ENCODE assay signal across 19 cellular contexts in the genomic region with DNA sequence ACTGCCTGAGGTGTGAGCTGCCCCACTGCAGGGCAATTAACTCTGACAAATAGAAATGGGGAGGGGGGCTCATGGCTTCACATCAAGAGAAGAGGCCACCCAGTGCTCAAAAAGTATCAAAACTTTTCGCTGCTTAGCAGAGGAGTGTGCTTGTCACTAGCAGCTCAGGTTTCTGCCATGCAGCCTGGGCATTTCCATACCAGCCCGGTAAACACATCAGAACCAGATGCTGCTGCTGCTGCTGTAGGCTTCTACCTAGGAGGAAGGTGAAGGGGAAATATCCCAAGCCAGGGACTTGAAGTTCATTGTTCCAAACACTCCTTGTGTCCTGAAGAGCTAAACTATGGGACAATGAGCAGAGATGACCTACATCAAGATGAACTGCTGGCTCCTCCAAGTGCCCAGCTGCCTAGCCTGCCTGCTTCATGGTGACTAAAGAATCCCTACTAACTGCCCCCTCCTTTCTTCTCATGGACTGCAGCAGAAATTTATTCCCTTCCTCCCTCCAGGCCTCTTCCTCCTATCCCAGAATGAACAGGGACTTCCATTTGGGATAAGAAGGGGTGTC. TPM values are rescaled to one million over a fixed set of nuclear protein-coding genes. Genes with fewer than 3 reads are reported as not detected.
"Had no signal": no experiment of that assay in that cellular context is flagged by ENCODE, and none has a peak within 500 bp of the region (broad histone marks: within the 10 kb centered on the region; RNA-seq: fewer than 3 reads in every experiment).

No MANE protein-coding gene starts in this region.

- H3K4me1 Mint-ChIP-seq: activated T-helper 17 cell treated with anti-CD3 and anti-CD28 coated beads, Interleukin-2, amount 50 U/mL, for 72 hours had no signal

- ATAC-seq: activated CD4-positive, alpha-beta T cell treated with anti-CD3 and anti-CD28 coated beads for 36 hours; activated T-helper 17 cell treated with anti-CD3 and anti-CD28 coated beads, Interleukin-2, amount 50 U/mL, for 72 hours; left colon; natural killer cell treated with Interleukin-12 subunit alpha and Interleukin-12 subunit beta and Interleukin-15 and Interleukin-18, amount 100 ng/mL, for 72 hours; psoas muscle; right lobe of liver; stimulated activated naive CD8-positive, alpha-beta T cell treated with anti-CD3 and anti-CD28 coated beads, Interleukin-15, amount 100 ng/mL, for 72 hours had no signal

- H3K27ac Mint-ChIP-seq: activated CD4-positive, alpha-beta T cell treated with anti-CD3 and anti-CD28 coated beads for 36 hours; activated naive CD8-positive, alpha-beta T cell treated with anti-CD3 and anti-CD28 coated beads for 36 hours; activated T-helper 17 cell treated with anti-CD3 and anti-CD28 coated beads, Interleukin-2, amount 50 U/mL, for 72 hours; mesothelial cell of epicardium; natural killer cell treated with Interleukin-12 subunit alpha and Interleukin-12 subunit beta and Interleukin-15 and Interleukin-18, amount 100 ng/mL, for 72 hours; stimulated activated naive CD8-positive, alpha-beta T cell treated with anti-CD3 and anti-CD28 coated beads, Interleukin-15, amount 100 ng/mL, for 72 hours; T-helper 2 cell treated with Interferon-gamma antibody and Interleukin-4, amounts not matched to agents 5 μg/mL and 100 μg/mL, for 36 hours; type B pancreatic cell had no signal

- DNase-seq: activated CD4-positive, alpha-beta T cell treated with anti-CD3 and anti-CD28 coated beads for 36 hours; activated CD4-positive, alpha-beta T cell treated with anti-CD3 and anti-CD28 coated beads, Interleukin-2, amount 50 U/mL, for 48 hours; activated naive CD4-positive, alpha-beta T cell; activated naive CD8-positive, alpha-beta T cell treated with anti-CD3 and anti-CD28 coated beads for 36 hours; amniotic stem cell; colonic mucosa; left colon; psoas muscle; right lobe of liver; small intestine; stimulated activated CD4-positive, alpha-beta T cell treated with anti-CD3 and anti-CD28 coated beads, Interleukin-15, amount 100 ng/mL, for 24 hours; stimulated activated CD4-positive, alpha-beta T cell treated with anti-CD3 and anti-CD28 coated beads, Interleukin-4, amount 100 ng/mL, for 1 hour; stimulated activated naive CD8-positive, alpha-beta T cell treated with anti-CD3 and anti-CD28 coated beads, Interleukin-15, amount 100 ng/mL, for 72 hours; testis had no signal

- H3K9me3 Mint-ChIP-seq: activated naive CD8-positive, alpha-beta T cell treated with anti-CD3 and anti-CD28 coated beads for 36 hours; activated T-helper 17 cell treated with anti-CD3 and anti-CD28 coated beads, Interleukin-2, amount 50 U/mL, for 72 hours; mesothelial cell of epicardium; natural killer cell treated with Interleukin-12 subunit alpha and Interleukin-12 subunit beta and Interleukin-15 and Interleukin-18, amount 100 ng/mL, for 72 hours; stimulated activated naive CD8-positive, alpha-beta T cell treated with anti-CD3 and anti-CD28 coated beads, Interleukin-15, amount 100 ng/mL, for 72 hours; T-helper 2 cell treated with Interferon-gamma antibody and Interleukin-4, amounts not matched to agents 5 μg/mL and 100 μg/mL, for 36 hours; type B pancreatic cell had no signal

- H3K4me3 Mint-ChIP-seq: activated CD4-positive, alpha-beta T cell treated with anti-CD3 and anti-CD28 coated beads for 36 hours; activated naive CD8-positive, alpha-beta T cell treated with anti-CD3 and anti-CD28 coated beads for 36 hours; activated T-helper 17 cell treated with anti-CD3 and anti-CD28 coated beads, Interleukin-2, amount 50 U/mL, for 72 hours; mesothelial cell of epicardium; natural killer cell treated with Interleukin-12 subunit alpha and Interleukin-12 subunit beta and Interleukin-15 and Interleukin-18, amount 100 ng/mL, for 72 hours; stimulated activated naive CD8-positive, alpha-beta T cell treated with anti-CD3 and anti-CD28 coated beads, Interleukin-15, amount 100 ng/mL, for 72 hours; T-helper 2 cell treated with Interferon-gamma antibody and Interleukin-4, amounts not matched to agents 5 μg/mL and 100 μg/mL, for 36 hours had no signal

- H3K36me3 Mint-ChIP-seq: activated naive CD8-positive, alpha-beta T cell treated with anti-CD3 and anti-CD28 coated beads for 36 hours; mesothelial cell of epicardium; type B pancreatic cell had no signal

RNA-seq across cellular contexts. Expression of a gene that starts 16.4 kb away (rescaled TPM):
- total RNA-seq: activated CD4-positive, alpha-beta T cell treated with anti-CD3 and anti-CD28 coated beads for 36 hours; activated naive CD8-positive, alpha-beta T cell treated with anti-CD3 and anti-CD28 coated beads for 36 hours; activated T-helper 17 cell treated with anti-CD3 and anti-CD28 coated beads, Interleukin-2, amount 50 U/mL, for 72 hours; mesothelial cell of epicardium; natural killer cell treated with Interleukin-12 subunit alpha and Interleukin-12 subunit beta and Interleukin-15 and Interleukin-18, amount 100 ng/mL, for 72 hours; psoas muscle; right lobe of liver had no signal
